Comparison of ENCODE assay signal across 9 cellular contexts in the genomic region with DNA sequence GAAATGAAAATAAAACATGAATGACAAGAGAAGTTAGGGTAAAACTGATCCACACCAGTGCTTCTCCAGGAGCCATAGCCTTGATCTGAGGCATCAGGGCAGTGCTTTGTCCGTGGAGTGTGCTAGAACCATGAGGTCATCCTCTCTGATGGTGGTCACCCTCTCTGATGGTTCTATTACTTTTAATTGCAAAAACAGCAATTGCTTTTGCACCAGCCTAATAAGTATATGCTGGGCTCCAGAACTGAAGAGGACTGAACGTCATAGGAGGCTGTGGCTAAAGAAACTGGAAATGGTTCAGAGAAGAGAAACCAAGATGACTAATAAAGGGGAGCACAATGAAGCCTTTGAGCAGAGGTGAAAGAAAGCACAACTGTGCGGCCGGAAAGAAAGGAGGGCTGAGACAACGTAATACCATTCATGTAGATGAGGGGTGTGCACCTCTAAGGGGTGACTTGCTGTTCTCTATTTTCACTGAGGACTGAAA. TPM values are rescaled to one million over a fixed set of nuclear protein-coding genes. Genes with fewer than 3 reads are reported as not detected.
DNase-seq lines count a peak whose midpoint lies in the region; ATAC-seq, FAIRE-seq and TF ChIP-seq lines count a peak whose summit lies in the region.
"Had no signal": no experiment of that assay in that cellular context is flagged by ENCODE, and none has a peak within 500 bp of the region (broad histone marks: within the 10 kb centered on the region; RNA-seq: fewer than 3 reads in every experiment).

No MANE protein-coding gene starts in this region.

- FAIRE-seq in HTR-8/SVneo (lab: Jason Lieb, UNC): no peak

- H3K36me3 Mint-ChIP-seq in activated CD4-positive, alpha-beta T cell treated with anti-CD3 and anti-CD28 coated beads, Interleukin-2, amount 10 ng/mL, durations not matched to agents 24 days and 14 days (ENCODE audit: low read depth): no peaks in the 10 kb centered on the region

- peak; percentile 19 to 59 for ATAC-seq in left cardiac atrium
- ATAC-seq in Right ventricle myocardium superior (ENCODE audit: poor library complexity): no peak
- peak; percentile 99 for ATAC-seq in HG03280 (IDR thresholded peaks at IDR 0.05; ENCODE audit: unreplicated experiment)

- intact Hi-C loops in left cardiac atrium (cut with DNase I): no loop called here
- intact Hi-C loops in Right ventricle myocardium superior (cut with DNase I): no loop called here
- intact Hi-C loops in activated CD4-positive, alpha-beta T cell treated with anti-CD3 and anti-CD28 coated beads, Interleukin-2, amount 10 ng/mL, durations not matched to agents 24 days and 14 days (cut with micrococcal nuclease): loop anchor here (1.0 to 2.0 kb wide), 2 partner anchors 13 to 16 kb away; no protein-coding TSS in a partner anchor

- peak overlapping the region; percentile 21 for H3K4me3 Mint-ChIP-seq in activated CD4-positive, alpha-beta T cell treated with anti-CD3 and anti-CD28 coated beads, Interleukin-2, amount 10 ng/mL, durations not matched to agents 24 days and 14 days

- H3K9me3 Mint-ChIP-seq in activated CD4-positive, alpha-beta T cell treated with anti-CD3 and anti-CD28 coated beads, Interleukin-2, amount 10 ng/mL, durations not matched to agents 24 days and 14 days: no peaks in the 10 kb centered on the region

- H3K27me3 Mint-ChIP-seq in activated CD4-positive, alpha-beta T cell treated with anti-CD3 and anti-CD28 coated beads, Interleukin-2, amount 10 ng/mL, durations not matched to agents 24 days and 14 days: peaks cover 5% of the 10 kb centered on the region

- peaks cover 15% of the 10 kb centered on the region for H3K4me1 Mint-ChIP-seq in activated CD4-positive, alpha-beta T cell treated with anti-CD3 and anti-CD28 coated beads, Interleukin-2, amount 10 ng/mL, durations not matched to agents 24 days and 14 days

- no peak overlapping the region for H3K27ac Mint-ChIP-seq in activated CD4-positive, alpha-beta T cell treated with anti-CD3 and anti-CD28 coated beads, Interleukin-2, amount 10 ng/mL, durations not matched to agents 24 days and 14 days

- DNase-seq in left cardiac atrium: no peak
- no peak for DNase-seq in Right ventricle myocardium superior
- peak; percentile 84 for DNase-seq in activated CD4-positive, alpha-beta T cell treated with anti-CD3 and anti-CD28 coated beads, Interleukin-2, amount 10 ng/mL, durations not matched to agents 24 days and 14 days
- peak; percentile 79 for DNase-seq in fibroblast of pulmonary artery (ENCODE audit: low read depth)
- DNase-seq in stimulated activated CD4-positive, alpha-beta T cell treated with anti-CD3 and anti-CD28 coated beads, TNF-alpha, amount 100 ng/mL, for 48 hours (ENCODE audit: low read depth in 3 of 3): peak in 2 of 3 donors; percentile 17 to 41
- no peak for DNase-seq in HTR-8/SVneo (ENCODE audit: insufficient read length, low spot score)
- DNase-seq in NCI-H748 treated with DMSO at 0.1 percent for 48 hours (lab: John Stamatoyannopoulos, UW): no peak

- TF ChIP-seq CTCF in fibroblast of pulmonary artery (IDR thresholded peaks at IDR 0.05; ENCODE audit: low read length, missing control alignments): no peak

- H3K4me3 ChIP-seq in fibroblast of pulmonary artery (replicated peaks; ENCODE audit: low read depth, low read length): no peak overlapping the region
- H3K4me3 ChIP-seq: BLaER1 had no signal

RNA-seq across cellular contexts. Expression of a gene that starts 17.0 kb away (rescaled TPM):
- total RNA-seq in left cardiac atrium (1 to 10 TPM; 2.8 to 4.4 TPM), Right ventricle myocardium superior (1.9 TPM)
- total RNA-seq in activated CD4-positive, alpha-beta T cell treated with anti-CD3 and anti-CD28 coated beads, Interleukin-2, amount 10 ng/mL, durations not matched to agents 24 days and 14 days: 7.9 and 9.0 TPM in 2 replicates

Comparison
In these comparisons a context has a peak if more than half of its experiments do, and no peak if none do; other contexts are left out.
1. DNase-seq: peak in activated CD4-positive, alpha-beta T cell treated with anti-CD3 and anti-CD28 coated beads, Interleukin-2, amount 10 ng/mL, durations not matched to agents 24 days and 14 days (single experiment), fibroblast of pulmonary artery (single experiment) and stimulated activated CD4-positive, alpha-beta T cell treated with anti-CD3 and anti-CD28 coated beads, TNF-alpha, amount 100 ng/mL, for 48 hours (2 of 3); none in left cardiac atrium (single experiment), Right ventricle myocardium superior (single experiment), HTR-8/SVneo (single experiment) and NCI-H748 treated with DMSO at 0.1 percent for 48 hours (single experiment).